ENCODE assay signal across 10 cellular contexts in genomic region chr3:138937690-138938055, GRCh38. TPM values are rescaled to one million over a fixed set of nuclear protein-coding genes. Genes with fewer than 3 reads are reported as not detected.
DNase-seq lines count a peak whose midpoint lies in the region; ATAC-seq and TF ChIP-seq lines count a peak whose summit lies in the region.
"Had no signal": no experiment of that assay in that cellular context is flagged by ENCODE, and none has a peak within 500 bp of the region (broad histone marks: within the 10 kb centered on the region; RNA-seq: fewer than 3 reads in every experiment).

No MANE protein-coding gene starts in this region.

- H3K9me3 ChIP-seq in WERI-Rb-1 (ENCODE audit: severe bottlenecking), result peaks cover 3% of the 10 kb centered on the region

- no peaks in the 10 kb centered on the region for H3K36me3 ChIP-seq in WERI-Rb-1

- intact Hi-C loops in activated B cell treated with CpG ODN at 0.5 μM for 24 hours (cut with micrococcal nuclease), result loop anchor here (2.0 kb wide), 1 partner anchor 13 kb away; no protein-coding TSS in a partner anchor

- no peaks in the 10 kb centered on the region for H3K36me3 Mint-ChIP-seq in activated naive CD8-positive, alpha-beta T cell
- H3K36me3 Mint-ChIP-seq in activated naive CD8-positive, alpha-beta T cell treated with anti-CD3 and anti-CD28 coated beads, Interleukin-2, amount 50 U/mL, for 24 hours (ENCODE audit: low read depth), result no peaks in the 10 kb centered on the region
- H3K36me3 Mint-ChIP-seq in activated B cell treated with CpG ODN at 0.5 μM for 24 hours (ENCODE audit: low read depth), result no peaks in the 10 kb centered on the region
- H3K36me3 Mint-ChIP-seq in stimulated activated effector memory CD8-positive, alpha-beta T cell treated with anti-CD3 and anti-CD28 coated beads, Interleukin-12 subunit alpha, Interleukin-12 subunit beta, amount 100 ng/mL, for 72 hours, result no peaks in the 10 kb centered on the region

- no peak overlapping the region for H3K27ac ChIP-seq in WERI-Rb-1

- CTCF ChIA-PET in activated B cell treated with CpG ODN at 0.5 μM for 24 hours (lab: Charles Lee), result no interaction called here

- H3K4me3 ChIP-seq in WERI-Rb-1 (ENCODE audit: low read depth, low read length), result no peak overlapping the region

- H3K4me1 Mint-ChIP-seq in activated naive CD8-positive, alpha-beta T cell (ENCODE audit: low read depth), result peaks cover 29% of the 10 kb centered on the region
- H3K4me1 Mint-ChIP-seq in activated naive CD8-positive, alpha-beta T cell treated with anti-CD3 and anti-CD28 coated beads, Interleukin-2, amount 50 U/mL, for 24 hours, result peaks cover 31% of the 10 kb centered on the region
- peaks cover 35% of the 10 kb centered on the region for H3K4me1 Mint-ChIP-seq in activated B cell treated with CpG ODN at 0.5 μM for 24 hours
- H3K4me1 Mint-ChIP-seq in stimulated activated effector memory CD8-positive, alpha-beta T cell treated with anti-CD3 and anti-CD28 coated beads, Interleukin-12 subunit alpha, Interleukin-12 subunit beta, amount 100 ng/mL, for 72 hours, result peaks cover 34% of the 10 kb centered on the region

- no peaks in the 10 kb centered on the region for H3K9me3 Mint-ChIP-seq in activated naive CD8-positive, alpha-beta T cell (ENCODE audit: low read depth)
- H3K9me3 Mint-ChIP-seq in activated naive CD8-positive, alpha-beta T cell treated with anti-CD3 and anti-CD28 coated beads, Interleukin-2, amount 50 U/mL, for 24 hours, result no peaks in the 10 kb centered on the region
- H3K9me3 Mint-ChIP-seq in activated B cell treated with CpG ODN at 0.5 μM for 24 hours, result no peaks in the 10 kb centered on the region
- H3K9me3 Mint-ChIP-seq in stimulated activated effector memory CD8-positive, alpha-beta T cell treated with anti-CD3 and anti-CD28 coated beads, Interleukin-12 subunit alpha, Interleukin-12 subunit beta, amount 100 ng/mL, for 72 hours, result no peaks in the 10 kb centered on the region

- peak overlapping the region; percentile 75 for H3K4me3 Mint-ChIP-seq in activated naive CD8-positive, alpha-beta T cell
- no peak overlapping the region for H3K4me3 Mint-ChIP-seq in activated naive CD8-positive, alpha-beta T cell treated with anti-CD3 and anti-CD28 coated beads, Interleukin-2, amount 50 U/mL, for 24 hours
- H3K4me3 Mint-ChIP-seq in activated B cell treated with CpG ODN at 0.5 μM for 24 hours, result peak overlapping the region; percentile 4
- peak overlapping the region; percentile 68 for H3K4me3 Mint-ChIP-seq in stimulated activated effector memory CD8-positive, alpha-beta T cell treated with anti-CD3 and anti-CD28 coated beads, Interleukin-12 subunit alpha, Interleukin-12 subunit beta, amount 100 ng/mL, for 72 hours

- ATAC-seq in activated naive CD8-positive, alpha-beta T cell treated with anti-CD3 and anti-CD28 coated beads, Interleukin-2, amount 50 U/mL, for 24 hours, result no peak
- no peak for ATAC-seq in activated B cell treated with CpG ODN at 0.5 μM for 24 hours (ENCODE audit: low read depth)
- peak; percentile 39 for ATAC-seq in stimulated activated effector memory CD8-positive, alpha-beta T cell treated with anti-CD3 and anti-CD28 coated beads, Interleukin-12 subunit alpha, Interleukin-12 subunit beta, amount 100 ng/mL, for 72 hours

- H3K27ac Mint-ChIP-seq in activated naive CD8-positive, alpha-beta T cell, result no peak overlapping the region
- no peak overlapping the region for H3K27ac Mint-ChIP-seq in activated naive CD8-positive, alpha-beta T cell treated with anti-CD3 and anti-CD28 coated beads, Interleukin-2, amount 50 U/mL, for 24 hours
- H3K27ac Mint-ChIP-seq in activated B cell treated with CpG ODN at 0.5 μM for 24 hours, result no peak overlapping the region
- H3K27ac Mint-ChIP-seq in stimulated activated effector memory CD8-positive, alpha-beta T cell treated with anti-CD3 and anti-CD28 coated beads, Interleukin-12 subunit alpha, Interleukin-12 subunit beta, amount 100 ng/mL, for 72 hours, result no peak overlapping the region

- H3K27me3 Mint-ChIP-seq in activated naive CD8-positive, alpha-beta T cell, result peaks cover 41% of the 10 kb centered on the region
- H3K27me3 Mint-ChIP-seq in activated naive CD8-positive, alpha-beta T cell treated with anti-CD3 and anti-CD28 coated beads, Interleukin-2, amount 50 U/mL, for 24 hours, result peaks cover 87% of the 10 kb centered on the region
- H3K27me3 Mint-ChIP-seq in activated B cell treated with CpG ODN at 0.5 μM for 24 hours, result peaks cover 78% of the 10 kb centered on the region

- TF ChIP-seq CTCF in activated B cell treated with CpG ODN at 0.5 μM for 24 hours (IDR thresholded peaks at IDR 0.05) (no peak), WERI-Rb-1 (IDR thresholded peaks at IDR 0.05; ENCODE audit: low read depth, low read length) (no peak)

- no peaks in the 10 kb centered on the region for H3K27me3 ChIP-seq in WERI-Rb-1 (ENCODE audit: insufficient read depth, low read depth, severe bottlenecking)

- POLR2A ChIA-PET in activated B cell treated with CpG ODN at 0.5 μM for 24 hours (lab: Charles Lee), result no interaction called here

- DNase-seq in activated naive CD8-positive, alpha-beta T cell treated with anti-CD3 and anti-CD28 coated beads, Interleukin-2, amount 50 U/mL, for 24 hours, result no peak
- DNase-seq in activated B cell treated with CpG ODN at 0.5 μM for 24 hours (no peak), left kidney (ENCODE audit: low read depth, low spot score) (peak; percentile 53), NCI-H510A (lab: John Stamatoyannopoulos, UW) (no peak), NK-92 (lab: John Stamatoyannopoulos, UW; ENCODE audit: unreplicated experiment) (no peak), WERI-Rb-1 (no peak)
- no peak for DNase-seq in stimulated activated effector memory CD8-positive, alpha-beta T cell treated with anti-CD3 and anti-CD28 coated beads, Interleukin-12 subunit alpha, Interleukin-12 subunit beta, amount 100 ng/mL, for 72 hours (ENCODE audit: low spot score in 2 of 2)

RNA-seq across cellular contexts. Expression of gene FOXL2, which starts 9.3 kb away (rescaled TPM):
- not detected in 2 replicates for total RNA-seq in activated B cell treated with CpG ODN at 0.5 μM for 24 hours
- total RNA-seq: mesenteric fat pad, ureter had no signal

RNA-seq across cellular contexts. Expression of gene FOXL2NB, which starts 9.3 kb away (rescaled TPM):
- not detected in 2 replicates for total RNA-seq in activated B cell treated with CpG ODN at 0.5 μM for 24 hours
- total RNA-seq: mesenteric fat pad, ureter had no signal
